In the genomic region with DNA sequence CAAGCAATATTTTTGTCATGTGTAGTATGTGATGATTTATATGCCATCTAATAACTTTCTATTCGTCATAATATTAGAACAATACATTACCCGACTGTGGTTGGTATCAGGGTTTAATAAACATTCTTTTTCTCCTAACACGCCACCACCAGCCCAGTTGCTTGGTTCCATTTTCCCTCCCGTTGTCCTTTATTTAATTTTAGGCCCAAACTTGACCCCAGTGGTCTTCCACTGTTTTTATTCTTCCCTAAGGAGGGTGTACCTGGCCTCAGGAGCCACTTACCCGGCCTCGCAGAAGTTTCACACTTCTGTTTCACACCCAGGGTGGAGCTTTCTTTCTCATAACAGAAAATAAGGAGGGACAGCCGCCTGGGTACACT, we compare ENCODE assay signal across 7 cellular contexts. TPM values are rescaled to one million over a fixed set of nuclear protein-coding genes. Genes with fewer than 3 reads are reported as not detected.
DNase-seq lines count a peak whose midpoint lies in the region; ATAC-seq, FAIRE-seq and TF ChIP-seq lines count a peak whose summit lies in the region.

No MANE protein-coding gene starts in this region.

- H3K27ac ChIP-seq in HUES6 (ENCODE audit: low read depth, low read length): peak overlapping the region; percentile 99

- peak overlapping the region; percentile 78 for H3K4me3 ChIP-seq in HUES6 (ENCODE audit: low read depth, low read length)
- peak overlapping the region; percentile 62 for H3K4me3 ChIP-seq in iPS-18c (ENCODE audit: insufficient read depth, low read depth, low read length)

- peak overlapping the region; percentile 99 for H3K9ac ChIP-seq in HUES6 (ENCODE audit: low read length)

- ATAC-seq in stimulated activated effector memory CD8-positive, alpha-beta T cell treated with anti-CD3 and anti-CD28 coated beads, Interleukin-12 subunit alpha, Interleukin-12 subunit beta, amount 100 ng/mL, for 72 hours: no peak
- no peak for ATAC-seq in GM19395 (IDR thresholded peaks at IDR 0.05; ENCODE audit: unreplicated experiment)

- H3K4me3 Mint-ChIP-seq in activated T-helper 1 cell treated with anti-CD3 and anti-CD28 coated beads, Interleukin-12 subunit alpha, Interleukin-12 subunit beta, Interleukin-2, Interleukin-4 antibody, amounts not matched to agents 30 ng/mL and 10 ng/mL and 1 ng/mL, durations not matched to agents 14 hours and 24 hours and 36 hours: no peak overlapping the region
- peak overlapping the region; percentile 66 for H3K4me3 Mint-ChIP-seq in stimulated activated effector memory CD8-positive, alpha-beta T cell treated with anti-CD3 and anti-CD28 coated beads, Interleukin-12 subunit alpha, Interleukin-12 subunit beta, amount 100 ng/mL, for 72 hours

- peak overlapping the region; percentile 95 for H3K27ac Mint-ChIP-seq in activated T-helper 1 cell treated with anti-CD3 and anti-CD28 coated beads, Interleukin-12 subunit alpha, Interleukin-12 subunit beta, Interleukin-2, Interleukin-4 antibody, amounts not matched to agents 30 ng/mL and 10 ng/mL and 1 ng/mL, durations not matched to agents 14 hours and 24 hours and 36 hours
- H3K27ac Mint-ChIP-seq in stimulated activated effector memory CD8-positive, alpha-beta T cell treated with anti-CD3 and anti-CD28 coated beads, Interleukin-12 subunit alpha, Interleukin-12 subunit beta, amount 100 ng/mL, for 72 hours: peak overlapping the region; percentile 97

- TF ChIP-seq POLR2A in H54 (IDR thresholded peaks at IDR 0.05; ENCODE audit: low read depth, low read length) (no peak), GM12891 (IDR thresholded peaks at IDR 0.05; ENCODE audit: low read depth, low read length) (no peak)

- DNase-seq in activated T-helper 1 cell treated with anti-CD3 and anti-CD28 coated beads, Interleukin-12 subunit alpha, Interleukin-12 subunit beta, Interleukin-2, Interleukin-4 antibody, amounts not matched to agents 30 ng/mL and 10 ng/mL and 1 ng/mL, durations not matched to agents 14 hours and 24 hours and 36 hours (ENCODE audit: low spot score): no peak
- DNase-seq in stimulated activated effector memory CD8-positive, alpha-beta T cell treated with anti-CD3 and anti-CD28 coated beads, Interleukin-12 subunit alpha, Interleukin-12 subunit beta, amount 100 ng/mL, for 72 hours (ENCODE audit: low spot score in 2 of 2): no peak
- DNase-seq in H54 (ENCODE audit: insufficient read length, low spot score) (no peak), GM12891 (ENCODE audit: insufficient read length, low spot score) (no peak)

- H3K27me3 Mint-ChIP-seq in activated T-helper 1 cell treated with anti-CD3 and anti-CD28 coated beads, Interleukin-12 subunit alpha, Interleukin-12 subunit beta, Interleukin-2, Interleukin-4 antibody, amounts not matched to agents 30 ng/mL and 10 ng/mL and 1 ng/mL, durations not matched to agents 14 hours and 24 hours and 36 hours (ENCODE audit: insufficient read depth): no peaks in the 10 kb centered on the region

- FAIRE-seq in H54 (lab: Jason Lieb, UNC) (no peak), GM12891 (lab: Jason Lieb, UNC) (no peak)

- peaks cover 49% of the 10 kb centered on the region for H3K4me1 Mint-ChIP-seq in activated T-helper 1 cell treated with anti-CD3 and anti-CD28 coated beads, Interleukin-12 subunit alpha, Interleukin-12 subunit beta, Interleukin-2, Interleukin-4 antibody, amounts not matched to agents 30 ng/mL and 10 ng/mL and 1 ng/mL, durations not matched to agents 14 hours and 24 hours and 36 hours (ENCODE audit: low read depth)
- peaks cover 46% of the 10 kb centered on the region for H3K4me1 Mint-ChIP-seq in stimulated activated effector memory CD8-positive, alpha-beta T cell treated with anti-CD3 and anti-CD28 coated beads, Interleukin-12 subunit alpha, Interleukin-12 subunit beta, amount 100 ng/mL, for 72 hours

- intact Hi-C loops in activated T-helper 1 cell treated with anti-CD3 and anti-CD28 coated beads, Interleukin-12 subunit alpha, Interleukin-12 subunit beta, Interleukin-2, Interleukin-4 antibody, amounts not matched to agents 30 ng/mL and 10 ng/mL and 1 ng/mL, durations not matched to agents 14 hours and 24 hours and 36 hours (cut with micrococcal nuclease): loop anchor here (1.0 to 5.0 kb wide), 5 partner anchors 18 to 89 kb away; no protein-coding TSS in a partner anchor

- no peaks in the 10 kb centered on the region for H3K27me3 ChIP-seq in HUES6 (ENCODE audit: control insufficient read depth, insufficient read depth, low read length)

- no peaks in the 10 kb centered on the region for H3K9me3 ChIP-seq in HUES6 (ENCODE audit: control insufficient read depth, insufficient read depth, low read depth, low read length)
- H3K9me3 ChIP-seq in iPS-18c (ENCODE audit: control insufficient read depth, insufficient read depth, low read length): no peaks in the 10 kb centered on the region

- peaks cover 63% of the 10 kb centered on the region for H3K4me1 ChIP-seq in HUES6 (ENCODE audit: control insufficient read depth, insufficient read depth, low read length)

- H3K9me3 Mint-ChIP-seq in activated T-helper 1 cell treated with anti-CD3 and anti-CD28 coated beads, Interleukin-12 subunit alpha, Interleukin-12 subunit beta, Interleukin-2, Interleukin-4 antibody, amounts not matched to agents 30 ng/mL and 10 ng/mL and 1 ng/mL, durations not matched to agents 14 hours and 24 hours and 36 hours: no peaks in the 10 kb centered on the region
- H3K9me3 Mint-ChIP-seq in stimulated activated effector memory CD8-positive, alpha-beta T cell treated with anti-CD3 and anti-CD28 coated beads, Interleukin-12 subunit alpha, Interleukin-12 subunit beta, amount 100 ng/mL, for 72 hours: no peaks in the 10 kb centered on the region

- peaks cover 3% of the 10 kb centered on the region; the same call in 1 of the 2 replicates for H3K36me3 ChIP-seq in HUES6 (ENCODE audit: control insufficient read depth, insufficient read depth, low read length)

- H3K36me3 Mint-ChIP-seq in activated T-helper 1 cell treated with anti-CD3 and anti-CD28 coated beads, Interleukin-12 subunit alpha, Interleukin-12 subunit beta, Interleukin-2, Interleukin-4 antibody, amounts not matched to agents 30 ng/mL and 10 ng/mL and 1 ng/mL, durations not matched to agents 14 hours and 24 hours and 36 hours (ENCODE audit: low read depth): peaks cover 1% of the 10 kb centered on the region
- peaks cover 6% of the 10 kb centered on the region for H3K36me3 Mint-ChIP-seq in stimulated activated effector memory CD8-positive, alpha-beta T cell treated with anti-CD3 and anti-CD28 coated beads, Interleukin-12 subunit alpha, Interleukin-12 subunit beta, amount 100 ng/mL, for 72 hours

TF ChIP-seq in GM12891, 5 proteins besides CTCF, POLR2A, EP300 and RAD21:
- TF ChIP-seq POU2F2 (IDR thresholded peaks at IDR 0.05; ENCODE audit: low read depth, low read length) (no peak), SPI1 (IDR thresholded peaks at IDR 0.05; ENCODE audit: low read depth, low read length) (no peak), POLR2AphosphoS5 (IDR thresholded peaks at IDR 0.05; ENCODE audit: low read depth, low read length) (no peak), TAF1 (IDR thresholded peaks at IDR 0.05; ENCODE audit: low read depth, low read length) (no peak), PAX5 (IDR thresholded peaks at IDR 0.05; ENCODE audit: insufficient read depth, low read length, severe bottlenecking) (no peak)

RNA-seq across cellular contexts. Expression of gene PIM1, which starts 33.1 kb away (rescaled TPM):
- 182 and 192 TPM in 2 replicates for total RNA-seq in activated T-helper 1 cell treated with anti-CD3 and anti-CD28 coated beads, Interleukin-12 subunit alpha, Interleukin-12 subunit beta, Interleukin-2, Interleukin-4 antibody, amounts not matched to agents 30 ng/mL and 10 ng/mL and 1 ng/mL, durations not matched to agents 14 hours and 24 hours and 36 hours
- polyA plus RNA-seq in GM12891 (2012; ENCODE audit: low read depth, missing spikeins): 8.5 TPM
